In the genomic region with DNA sequence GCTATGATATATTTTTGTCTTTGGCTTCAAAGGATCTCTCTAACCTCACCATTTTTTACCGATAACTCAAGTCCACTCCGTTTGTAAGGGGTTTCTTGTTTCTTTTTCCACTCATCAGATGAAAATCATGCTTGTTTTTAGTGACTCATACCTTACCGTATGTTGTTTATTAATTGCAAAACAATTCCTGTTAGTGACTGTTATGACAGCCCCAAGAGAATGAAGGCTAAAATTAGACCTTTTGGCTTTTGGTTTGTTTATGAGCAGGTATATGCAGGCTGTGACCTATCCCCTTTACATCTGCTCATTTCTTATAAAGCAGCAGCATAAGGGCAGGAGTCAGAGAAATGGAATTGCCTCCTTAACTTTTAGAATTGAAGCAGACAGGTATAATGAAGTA, we compare ENCODE assay signal across 12 cellular contexts.
DNase-seq lines count a peak whose midpoint lies in the region; ATAC-seq and TF ChIP-seq lines count a peak whose summit lies in the region.
"Had no signal": no experiment of that assay in that cellular context is flagged by ENCODE, and none has a peak within 500 bp of the region (broad histone marks: within the 10 kb centered on the region; RNA-seq: fewer than 3 reads in every experiment).

No MANE protein-coding gene starts in this region.

- ATAC-seq in GM19463 (IDR thresholded peaks at IDR 0.05; ENCODE audit: unreplicated experiment), result peak; percentile 92
- peak; percentile 98 for ATAC-seq in HG03439 (IDR thresholded peaks at IDR 0.05; ENCODE audit: unreplicated experiment)
- ATAC-seq in omental fat pad (ENCODE audit: low FRiP score), result no peak
- ATAC-seq: effector memory CD8-positive, alpha-beta T cell; stimulated activated naive CD8-positive, alpha-beta T cell treated with anti-CD3 and anti-CD28 coated beads, Interleukin-15, amount 100 ng/mL, for 72 hours had no signal

- POLR2A ChIA-PET in HEK293T (lab: Yijun Ruan, JAX), result no interaction called here

- CTCF ChIA-PET in HEK293T (lab: Yijun Ruan, JAX), result no interaction called here

- TF ChIP-seq CTCF in omental fat pad (IDR thresholded peaks at IDR 0.05), result no peak

- H3K27ac ChIP-seq in epithelial cell of prostate, result peak overlapping the region; percentile 26

- peak; percentile 27 for DNase-seq in AG20443 (ENCODE audit: low spot score)
- DNase-seq in epithelial cell of prostate (ENCODE audit: low read depth, low spot score), result peak; percentile 56
- no peak for DNase-seq in UCSD-AML1 (lab: John Stamatoyannopoulos, UW; ENCODE audit: unreplicated experiment)
- no peak for DNase-seq in COLO668 (lab: John Stamatoyannopoulos, UW; ENCODE audit: unreplicated experiment)
- no peak for DNase-seq in omental fat pad (ENCODE audit: low spot score)
- DNase-seq in HEK293T (ENCODE audit: extremely low spot score), result no peak
- DNase-seq: activated naive CD4-positive, alpha-beta T cell; effector memory CD8-positive, alpha-beta T cell; NCI-H524 treated with DMSO at 0.1 percent for 48 hours; stimulated activated naive CD8-positive, alpha-beta T cell treated with anti-CD3 and anti-CD28 coated beads, Interleukin-15, amount 100 ng/mL, for 72 hours had no signal

TF ChIP-seq in HEK293T, 16 proteins besides CTCF, POLR2A, EP300 and RAD21:
- TF ChIP-seq BHLHE40 (IDR thresholded peaks at IDR 0.05; ENCODE audit: borderline replicate concordance) (no peak), SP1 (IDR thresholded peaks at IDR 0.05) (no peak), FOXA1 (IDR thresholded peaks at IDR 0.05) (no peak), LEF1 (IDR thresholded peaks at IDR 0.05; ENCODE audit: borderline replicate concordance) (no peak), TARDBP (IDR thresholded peaks at IDR 0.05) (no peak), L3MBTL2 (conservative IDR thresholded peaks at IDR 0.05) (no peak), ZNF384 (IDR thresholded peaks at IDR 0.05) (no peak), ARNT (IDR thresholded peaks at IDR 0.05) (no peak), SUZ12 (IDR thresholded peaks at IDR 0.05) (no peak), ELF4 (IDR thresholded peaks at IDR 0.05) (no peak), NFRKB (IDR thresholded peaks at IDR 0.05) (no peak), FOXK2 (IDR thresholded peaks at IDR 0.05) (no peak), CTBP1 (IDR thresholded peaks at IDR 0.05; ENCODE audit: borderline replicate concordance) (no peak)
- TF ChIP-seq, protein P1, sequence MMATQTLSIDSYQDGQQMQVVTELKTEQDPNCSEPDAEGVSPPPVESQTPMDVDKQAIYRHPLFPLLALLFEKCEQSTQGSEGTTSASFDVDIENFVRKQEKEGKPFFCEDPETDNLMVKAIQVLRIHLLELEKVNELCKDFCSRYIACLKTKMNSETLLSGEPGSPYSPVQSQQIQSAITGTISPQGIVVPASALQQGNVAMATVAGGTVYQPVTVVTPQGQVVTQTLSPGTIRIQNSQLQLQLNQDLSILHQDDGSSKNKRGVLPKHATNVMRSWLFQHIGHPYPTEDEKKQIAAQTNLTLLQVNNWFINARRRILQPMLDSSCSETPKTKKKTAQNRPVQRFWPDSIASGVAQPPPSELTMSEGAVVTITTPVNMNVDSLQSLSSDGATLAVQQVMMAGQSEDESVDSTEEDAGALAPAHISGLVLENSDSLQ (IDR thresholded peaks at IDR 0.05), result no peak

Comparison
In these comparisons a context has a peak if more than half of its experiments do, and no peak if none do; other contexts are left out.
1. DNase-seq: peak in AG20443 (single experiment) and epithelial cell of prostate (single experiment); none in UCSD-AML1 (single experiment), COLO668 (single experiment), omental fat pad (single experiment) and HEK293T (single experiment).